ENCODE assay signal across 12 cellular contexts in the genomic region with DNA sequence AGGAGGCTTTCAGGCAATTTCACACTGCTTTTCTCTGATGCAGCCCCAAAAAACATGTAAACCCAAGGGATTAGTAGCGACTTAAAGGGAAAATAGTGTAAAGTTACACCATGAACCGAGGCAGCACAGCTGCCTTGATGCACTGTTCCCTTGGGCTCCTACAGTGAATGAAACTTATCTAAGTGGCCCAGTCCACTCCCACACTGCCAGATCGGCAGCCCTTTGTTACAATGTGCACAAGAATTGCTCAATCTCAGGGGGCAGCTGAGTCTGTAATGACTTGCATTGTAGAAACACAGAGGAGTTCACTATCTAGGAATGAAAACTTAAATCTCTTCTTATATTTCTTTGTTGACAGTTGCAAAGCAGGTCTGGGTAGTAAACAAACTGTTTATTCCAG.
DNase-seq lines count a peak whose midpoint lies in the region; ATAC-seq and TF ChIP-seq lines count a peak whose summit lies in the region.
"Had no signal": no experiment of that assay in that cellular context is flagged by ENCODE, and none has a peak within 500 bp of the region (broad histone marks: within the 10 kb centered on the region; RNA-seq: fewer than 3 reads in every experiment).

No MANE protein-coding gene starts in this region.

- POLR2A ChIA-PET in MCF 10A (lab: Yijun Ruan, JAX), result no interaction called here
- POLR2A ChIA-PET in activated CD8-positive, alpha-beta T cell treated with anti-CD3 and anti-CD28 coated beads, Interleukin-2, amount 10 ng/mL, durations not matched to agents 7 days and 5 days (lab: Charles Lee), result no interaction called here

- no peak overlapping the region for H3K9ac ChIP-seq in mammary epithelial cell (ENCODE audit: insufficient read depth, low read length)

- no peak overlapping the region for H3K4me3 Mint-ChIP-seq in MCF 10A (ENCODE audit: unreplicated experiment)
- peak overlapping the region; percentile 24 for H3K4me3 Mint-ChIP-seq in type B pancreatic cell
- H3K4me3 Mint-ChIP-seq in activated CD8-positive, alpha-beta T cell treated with anti-CD3 and anti-CD28 coated beads, Interleukin-2, amount 10 ng/mL, durations not matched to agents 7 days and 5 days, result no peak overlapping the region

- H3K4me2 ChIP-seq in mammary epithelial cell (ENCODE audit: insufficient read depth, low read depth, low read length), result no peak overlapping the region

- H2AFZ ChIP-seq in mammary epithelial cell (ENCODE audit: low read depth, low read length), result no peak overlapping the region

- peaks cover 9% of the 10 kb centered on the region for H3K4me1 ChIP-seq in mammary epithelial cell (ENCODE audit: insufficient read depth, low read length)

- no peak for TF ChIP-seq CTCF in MCF 10A (IDR thresholded peaks at IDR 0.05; ENCODE audit: unreplicated experiment)
- no peak for TF ChIP-seq CTCF in mammary epithelial cell (conservative IDR thresholded peaks at IDR 0.05 in 1 of 2, IDR thresholded peaks at IDR 0.05 in 1 of 2; ENCODE audit: extremely low read depth in 1 of 2, insufficient read depth in 1 of 2, low read depth in 1 of 2, low read length in 2 of 2)
- TF ChIP-seq CTCF in cardiac fibroblast (IDR thresholded peaks at IDR 0.05; ENCODE audit: low read depth, low read length), result no peak
- no peak for TF ChIP-seq CTCF in type B pancreatic cell (conservative IDR thresholded peaks at IDR 0.05)

- WGBS in mammary epithelial cell (ENCODE audit: low coverage, missing lambda C conversion rate), result 53% methylated on average over 3 of the region's 3 CpGs

- H3K4me1 Mint-ChIP-seq in MCF 10A (ENCODE audit: insufficient read depth, unreplicated experiment), result peaks cover 16% of the 10 kb centered on the region
- peaks cover 45% of the 10 kb centered on the region for H3K4me1 Mint-ChIP-seq in type B pancreatic cell (ENCODE audit: unreplicated experiment)
- H3K4me1 Mint-ChIP-seq in activated CD8-positive, alpha-beta T cell treated with anti-CD3 and anti-CD28 coated beads, Interleukin-2, amount 10 ng/mL, durations not matched to agents 7 days and 5 days (ENCODE audit: low read depth), result no peaks in the 10 kb centered on the region

- no peaks in the 10 kb centered on the region for H3K9me3 ChIP-seq in mammary epithelial cell (replicated peaks; ENCODE audit: insufficient read depth, low read length)
- H3K9me3 ChIP-seq: SJSA1 had no signal

- no peaks in the 10 kb centered on the region for H3K36me3 ChIP-seq in mammary epithelial cell (ENCODE audit: insufficient read depth, low read length)
- H3K36me3 ChIP-seq: SJSA1 had no signal

- H3K9me3 Mint-ChIP-seq in MCF 10A (ENCODE audit: unreplicated experiment) (no peaks in the 10 kb centered on the region), type B pancreatic cell (peaks cover 13% of the 10 kb centered on the region)
- H3K9me3 Mint-ChIP-seq in activated CD8-positive, alpha-beta T cell treated with anti-CD3 and anti-CD28 coated beads, Interleukin-2, amount 10 ng/mL, durations not matched to agents 7 days and 5 days (ENCODE audit: insufficient read depth), result no peaks in the 10 kb centered on the region

- DNase-seq in MCF 10A (ENCODE audit: unreplicated experiment) (peak; percentile 31), mammary epithelial cell (no peak), cardiac fibroblast (ENCODE audit: low read depth in 2 of 2) (peak; percentile 82 to 85), left kidney (ENCODE audit: low read depth, low spot score) (peak; percentile 66), type B pancreatic cell (ENCODE audit: extremely low spot score, unreplicated experiment) (no peak), H4 (ENCODE audit: low spot score) (no peak)
- no peak for DNase-seq in activated CD8-positive, alpha-beta T cell treated with anti-CD3 and anti-CD28 coated beads, Interleukin-2, amount 10 ng/mL, durations not matched to agents 7 days and 5 days
- DNase-seq: activated CD4-positive, alpha-beta T cell treated with anti-CD3 and anti-CD28 coated beads, Interleukin-2, amount 50 U/mL, for 48 hours; GF-D8; kidney glomerular epithelial cell had no signal

- ATAC-seq in GM18868 (IDR thresholded peaks at IDR 0.05; ENCODE audit: unreplicated experiment), result no peak
- no peak for ATAC-seq in activated CD8-positive, alpha-beta T cell treated with anti-CD3 and anti-CD28 coated beads, Interleukin-2, amount 10 ng/mL, durations not matched to agents 7 days and 5 days

- BruUV-seq in MCF 10A (replicated peaks; lab: Mats Ljungman, UMichigan) (no TSS peak), mammary epithelial cell (replicated peaks; lab: Mats Ljungman, UMichigan) (no TSS peak)

- H3K4me3 ChIP-seq in mammary epithelial cell (replicated peaks in 1 of 3; ENCODE audit: insufficient read depth in 1 of 3, low read depth in 2 of 3, low read length in 3 of 3) (no peak overlapping the region), cardiac fibroblast (replicated peaks in 1 of 2; ENCODE audit: low read depth in 2 of 2, low read length in 2 of 2) (no peak overlapping the region)
- H3K4me3 ChIP-seq: SJSA1 had no signal

- no peaks in the 10 kb centered on the region for H3K27me3 ChIP-seq in mammary epithelial cell (ENCODE audit: insufficient read depth, low read length)
- H3K27me3 ChIP-seq: SJSA1 had no signal

- in situ Hi-C loops in mammary epithelial cell (cut with MboI; ENCODE audit: low sequenced_read_pairs in 2 of 2), result no loop called here

- H3K36me3 Mint-ChIP-seq in MCF 10A (ENCODE audit: insufficient read depth, unreplicated experiment), result no peaks in the 10 kb centered on the region
- H3K36me3 Mint-ChIP-seq in type B pancreatic cell, result peaks cover 7% of the 10 kb centered on the region
- H3K36me3 Mint-ChIP-seq in activated CD8-positive, alpha-beta T cell treated with anti-CD3 and anti-CD28 coated beads, Interleukin-2, amount 10 ng/mL, durations not matched to agents 7 days and 5 days (ENCODE audit: low read depth), result no peaks in the 10 kb centered on the region

- H3K79me2 ChIP-seq in mammary epithelial cell (ENCODE audit: insufficient read depth, low read length), result no peaks in the 10 kb centered on the region

- intact Hi-C loops in MCF 10A (cut with micrococcal nuclease) (no loop called here), mammary epithelial cell (cut with micrococcal nuclease) (no loop called here)

- no peaks in the 10 kb centered on the region for H3K27me3 Mint-ChIP-seq in MCF 10A (ENCODE audit: insufficient read depth, unreplicated experiment)
- no peaks in the 10 kb centered on the region for H3K27me3 Mint-ChIP-seq in type B pancreatic cell
- H3K27me3 Mint-ChIP-seq in activated CD8-positive, alpha-beta T cell treated with anti-CD3 and anti-CD28 coated beads, Interleukin-2, amount 10 ng/mL, durations not matched to agents 7 days and 5 days (ENCODE audit: low read depth), result no peaks in the 10 kb centered on the region

- H4K20me1 ChIP-seq in mammary epithelial cell (ENCODE audit: insufficient read depth, low read length), result no peaks in the 10 kb centered on the region

- dilution Hi-C loops in mammary epithelial cell (cut with HindIII; ENCODE audit: low sequenced_read_pairs), result no loop called here

- no peak overlapping the region for H3K27ac ChIP-seq in mammary epithelial cell (ENCODE audit: insufficient read depth, low read depth, low read length)
- H3K27ac ChIP-seq: SJSA1 had no signal

- CTCF ChIA-PET in MCF 10A (lab: Yijun Ruan, JAX), result no interaction called here
- CTCF ChIA-PET in mammary epithelial cell (lab: Charles Lee; ENCODE audit: low non-redundant PET), result no interaction called here
- CTCF ChIA-PET in activated CD8-positive, alpha-beta T cell treated with anti-CD3 and anti-CD28 coated beads, Interleukin-2, amount 10 ng/mL, durations not matched to agents 7 days and 5 days (lab: Charles Lee), result no interaction called here

- H3K27ac Mint-ChIP-seq in MCF 10A (ENCODE audit: low read depth, unreplicated experiment), result no peak overlapping the region
- H3K27ac Mint-ChIP-seq in type B pancreatic cell, result peak overlapping the region; percentile 86
- H3K27ac Mint-ChIP-seq in activated CD8-positive, alpha-beta T cell treated with anti-CD3 and anti-CD28 coated beads, Interleukin-2, amount 10 ng/mL, durations not matched to agents 7 days and 5 days, result no peak overlapping the region

Comparison
In these comparisons a context has a peak if more than half of its experiments do, and no peak if none do; other contexts are left out.
1. DNase-seq: peak in MCF 10A (single experiment), cardiac fibroblast (2 of 2) and left kidney (single experiment); none in mammary epithelial cell (single experiment), type B pancreatic cell (single experiment), H4 (single experiment) and activated CD8-positive, alpha-beta T cell treated with anti-CD3 and anti-CD28 coated beads, Interleukin-2, amount 10 ng/mL, durations not matched to agents 7 days and 5 days (single experiment).